In the genomic region with DNA sequence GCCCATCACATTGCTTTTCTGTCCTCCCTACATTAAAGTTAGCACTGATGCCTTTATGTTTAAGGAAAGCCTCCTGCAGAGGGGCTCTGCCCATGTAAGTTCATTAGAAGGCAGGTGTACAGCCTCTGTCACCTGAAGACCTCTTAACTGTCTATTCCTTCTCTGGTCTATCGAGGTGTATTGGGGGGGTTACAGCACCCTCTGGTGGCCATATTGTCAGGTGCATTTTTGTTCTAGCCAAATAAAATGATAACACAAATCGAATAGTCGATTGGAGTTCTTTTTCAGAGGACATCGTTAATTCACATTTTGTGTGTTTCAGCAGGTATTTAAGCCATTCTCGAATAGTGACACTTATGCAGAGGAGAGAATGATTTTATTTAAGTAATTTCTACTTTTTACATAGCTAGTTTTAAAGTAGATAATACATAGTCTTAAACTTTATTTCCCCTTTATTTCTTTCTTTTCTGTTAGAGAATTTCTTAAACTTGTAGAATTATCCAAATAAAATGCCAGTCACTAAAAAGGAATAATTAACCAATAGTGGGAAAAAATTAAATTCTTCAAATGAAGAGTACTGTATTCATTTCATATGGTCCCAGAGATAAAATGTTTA, we compare ENCODE assay signal across 8 cellular contexts.
A peak's percentile ranks its signal among the peaks of the same experiment; 100 is the strongest.
DNase-seq lines count a peak whose midpoint lies in the region; ATAC-seq and TF ChIP-seq lines count a peak whose summit lies in the region.

No MANE protein-coding gene starts in this region.

- TF ChIP-seq EP300 in ovary (IDR thresholded peaks at IDR 0.05): no peak

- H3K27ac Mint-ChIP-seq in CD4-positive, CD25-positive, alpha-beta regulatory T cell: no peak overlapping the region

- H3K4me1 Mint-ChIP-seq in CD4-positive, CD25-positive, alpha-beta regulatory T cell: peaks cover 0 to 5% (median 3%) of the 10 kb centered on the region in 4 donors

- no peaks in the 10 kb centered on the region for H3K9me3 ChIP-seq in CD4-positive, CD25-positive, alpha-beta regulatory T cell (ENCODE audit: control insufficient read depth in 2 of 2, low read length in 2 of 2)
- H3K9me3 ChIP-seq in HEK293 (ENCODE audit: control insufficient read depth, insufficient read depth, low read depth, low read length) (no peaks in the 10 kb centered on the region), esophagus squamous epithelium (no peaks in the 10 kb centered on the region), ovary (no peaks in the 10 kb centered on the region)

- H3K4me3 Mint-ChIP-seq in CD4-positive, CD25-positive, alpha-beta regulatory T cell: no peak overlapping the region

- H3K27me3 Mint-ChIP-seq in CD4-positive, CD25-positive, alpha-beta regulatory T cell: peaks cover 7% of the 10 kb centered on the region

- H3K9me3 Mint-ChIP-seq in CD4-positive, CD25-positive, alpha-beta regulatory T cell: no peaks in the 10 kb centered on the region

- H3K36me3 Mint-ChIP-seq in CD4-positive, CD25-positive, alpha-beta regulatory T cell: no peaks in the 10 kb centered on the region

- CTCF ChIA-PET in HEK293 (lab: Yijun Ruan, JAX): interaction anchor here (0.6 to 6.6 kb wide), 49 partner anchors 8 to 316 kb away, joined by 3 to 72 read pairs (median 4); partner anchors contain the start of gene NEDD4L

- TF ChIP-seq POLR2A in esophagus squamous epithelium (IDR thresholded peaks at IDR 0.05) (no peak), ovary (IDR thresholded peaks at IDR 0.05) (no peak)

- WGBS in esophagus squamous epithelium, 2 donors: 19 to 22% methylated on average over 5 of the region's 5 CpGs
- WGBS in ovary, 3 donors: 16 to 44% (median 22%) methylated on average over 5 of the region's 5 CpGs

- no peaks in the 10 kb centered on the region for H3K4me1 ChIP-seq in CD4-positive, CD25-positive, alpha-beta regulatory T cell (ENCODE audit: control insufficient read depth, insufficient read depth, low read length, poor library complexity, severe bottlenecking)
- H3K4me1 ChIP-seq in HEK293 (ENCODE audit: control insufficient read depth, insufficient read depth, low read length) (peaks cover 5% of the 10 kb centered on the region; the same call in 1 of the 2 replicates), esophagus squamous epithelium (peaks cover 5 to 24% (median 7%) of the 10 kb centered on the region in 3 donors), ovary (ENCODE audit: insufficient read depth) (peaks cover 10% of the 10 kb centered on the region)

- POLR2A ChIA-PET in HEK293 (lab: Yijun Ruan, JAX): interaction anchor here (0.6 kb wide), 1 partner anchor 143 kb away, joined by 3 read pairs; no protein-coding TSS in a partner anchor

- peak; percentile 42 to 65 (median 55) for DNase-seq in CD4-positive, CD25-positive, alpha-beta regulatory T cell
- peak; percentile 29 for DNase-seq in NCI-H774 (lab: John Stamatoyannopoulos, UW)
- DNase-seq in activated CD8-positive, alpha-beta memory T cell treated with anti-CD3 and anti-CD28 coated beads, Interleukin-2, amount 50 U/mL, for 4 hours: peak; percentile 66
- DNase-seq in esophagus squamous epithelium (lab: John Stamatoyannopoulos, UW): no peak
- DNase-seq in ovary: peak in 4 of 5 donors; percentile 41 to 65 (median 44)

- TF ChIP-seq CTCF in HEK293 (tag by site-specific recombination; IDR thresholded peaks at IDR 0.05) (peak; percentile 62), esophagus squamous epithelium (IDR thresholded peaks at IDR 0.05) (peak; percentile 32 to 84 (median 78)), ovary (IDR thresholded peaks at IDR 0.05) (peak; percentile 47 to 75 (median 72))

- no peak overlapping the region for H3K27ac ChIP-seq in CD4-positive, CD25-positive, alpha-beta regulatory T cell (ENCODE audit: insufficient read depth, low read length, poor library complexity, severe bottlenecking)
- H3K27ac ChIP-seq in HEK293 (ENCODE audit: extremely low read depth, low read depth, low read length) (no peak overlapping the region), esophagus squamous epithelium (no peak overlapping the region), ovary (no peak overlapping the region)

- H3K4me3 ChIP-seq in CD4-positive, CD25-positive, alpha-beta regulatory T cell (ENCODE audit: low read depth, low read length): no peak overlapping the region
- H3K4me3 ChIP-seq in HEK293 (ENCODE audit: low read depth, low read length) (no peak overlapping the region), esophagus squamous epithelium (no peak overlapping the region), ovary (no peak overlapping the region)

- intact Hi-C loops in esophagus squamous epithelium (cut with DNase I): loop anchor here (10.0 kb wide), 1 partner anchor 144 kb away; no protein-coding TSS in a partner anchor
- intact Hi-C loops in ovary (cut with DNase I): loop anchor here in 2 of 4 donors (10.0 kb wide), 1 partner anchor 314 kb away; no protein-coding TSS in a partner anchor

- peak in 1 of 2 donors; percentile 52 for ATAC-seq in CD4-positive, CD25-positive, alpha-beta regulatory T cell (ENCODE audit: low read depth in 2 of 2)
- no peak for ATAC-seq in HG02870 (IDR thresholded peaks at IDR 0.05; ENCODE audit: unreplicated experiment)
- no peak for ATAC-seq in GM19455 (IDR thresholded peaks at IDR 0.05; ENCODE audit: unreplicated experiment)

- H3K27me3 ChIP-seq in CD4-positive, CD25-positive, alpha-beta regulatory T cell (ENCODE audit: control insufficient read depth, insufficient read depth, low read length): peaks cover 3% of the 10 kb centered on the region
- H3K27me3 ChIP-seq in esophagus squamous epithelium (no peaks in the 10 kb centered on the region), ovary (no peaks in the 10 kb centered on the region)

- H3K36me3 ChIP-seq in CD4-positive, CD25-positive, alpha-beta regulatory T cell (ENCODE audit: control insufficient read depth, insufficient read depth, low read length): no peaks in the 10 kb centered on the region
- no peaks in the 10 kb centered on the region; a peak in 1 of 3 replicates for H3K36me3 ChIP-seq in HEK293 (ENCODE audit: control insufficient read depth in 2 of 2, insufficient read depth in 1 of 2, low read length in 2 of 2)
- no peaks in the 10 kb centered on the region for H3K36me3 ChIP-seq in esophagus squamous epithelium
- no peaks in the 10 kb centered on the region for H3K36me3 ChIP-seq in ovary

TF ChIP-seq in HEK293, 187 proteins besides CTCF, POLR2A, EP300 and RAD21:
- TF ChIP-seq ZBTB17 (tag by site-specific recombination; IDR thresholded peaks at IDR 0.05) (0 out of 2 replicates have a peak, but pooled peaks have one; percentile 30), ZNF571 (tag by site-specific recombination; IDR thresholded peaks at IDR 0.05) (no peak), ZNF521 (tag by site-specific recombination; IDR thresholded peaks at IDR 0.05) (no peak), ZNF654 (tag by site-specific recombination; IDR thresholded peaks at IDR 0.05; ENCODE audit: low read depth) (peak; percentile 58), ZSCAN30 (tag by site-specific recombination; IDR thresholded peaks at IDR 0.05) (peak; percentile 55; the same call in 1 of the 2 replicates), ZNF660 (tag by site-specific recombination; IDR thresholded peaks at IDR 0.05) (0 out of 2 replicates have a peak, but pooled peaks have one; percentile 24)
